26 cellular contexts compared by ENCODE assay signal in genomic region chrX:24428518-24428917, GRCh38. TPM values are rescaled to one million over a fixed set of nuclear protein-coding genes. Genes with fewer than 3 reads are reported as not detected.
A peak's percentile ranks its signal among the peaks of the same experiment; 100 is the strongest.
DNase-seq lines count a peak whose midpoint lies in the region; ATAC-seq, FAIRE-seq and TF ChIP-seq lines count a peak whose summit lies in the region.
"Had no signal": no experiment of that assay in that cellular context is flagged by ENCODE, and none has a peak within 500 bp of the region (broad histone marks: within the 10 kb centered on the region; RNA-seq: fewer than 3 reads in every experiment).

No MANE protein-coding gene starts in this region.

- peak; percentile 84 for FAIRE-seq in endothelial cell of umbilical vein (lab: Jason Lieb, UNC)
- FAIRE-seq: A204.1, GM19239, HepG2 had no signal

- TF ChIP-seq POLR2A in endothelial cell of umbilical vein (IDR thresholded peaks at IDR 0.05; ENCODE audit: low read depth, low read length), result no peak

- no peak for ATAC-seq in GM21723 (IDR thresholded peaks at IDR 0.05; ENCODE audit: unreplicated experiment)
- ATAC-seq in HG02938 (IDR thresholded peaks at IDR 0.05; ENCODE audit: unreplicated experiment), result no peak
- ATAC-seq: CD8-positive, alpha-beta T cell; HCT116; HepG2; Right ventricle myocardium inferior had no signal

- dilution Hi-C loops in endothelial cell of umbilical vein (cut with MboI; ENCODE audit: extremely low pct_ligation_motif_present, low sequenced_read_pairs), result no loop called here

- H3K9me3 Mint-ChIP-seq in activated CD4-positive, alpha-beta memory T cell treated with anti-CD3 and anti-CD28 coated beads for 36 hours, result no peaks in the 10 kb centered on the region
- H3K9me3 Mint-ChIP-seq: CD8-positive, alpha-beta T cell had no signal

- BruUV-seq in endothelial cell of umbilical vein (replicated peaks; lab: Mats Ljungman, UMichigan), result no TSS peak

- no peaks in the 10 kb centered on the region for H3K36me3 Mint-ChIP-seq in activated CD4-positive, alpha-beta memory T cell treated with anti-CD3 and anti-CD28 coated beads for 36 hours
- H3K36me3 Mint-ChIP-seq: CD8-positive, alpha-beta T cell had no signal

- no peaks in the 10 kb centered on the region for H3K9me1 ChIP-seq in endothelial cell of umbilical vein (replicated peaks; ENCODE audit: control insufficient read depth, extremely low read depth, insufficient read depth, low read length)

- H3K4me1 ChIP-seq in BLaER1, result 0 out of 2 replicates have a peak, but pooled peaks cover 6% of the 10 kb centered on the region
- H3K4me1 ChIP-seq in endothelial cell of umbilical vein (ENCODE audit: control insufficient read depth, extremely low read depth, insufficient read depth, low read length), result peaks cover 11% of the 10 kb centered on the region
- peaks cover 21% of the 10 kb centered on the region for H3K4me1 ChIP-seq in stomach smooth muscle (ENCODE audit: control insufficient read depth, insufficient read depth, low read length)
- H3K4me1 ChIP-seq: BE2C had no signal

- no peak overlapping the region for H3K4me3 Mint-ChIP-seq in activated CD4-positive, alpha-beta memory T cell treated with anti-CD3 and anti-CD28 coated beads for 36 hours
- H3K4me3 Mint-ChIP-seq: CD8-positive, alpha-beta T cell had no signal

- H3K9me3 ChIP-seq in BLaER1 (no peaks in the 10 kb centered on the region), endothelial cell of umbilical vein (replicated peaks; ENCODE audit: control insufficient read depth, insufficient read depth, low read length) (no peaks in the 10 kb centered on the region), stomach smooth muscle (ENCODE audit: control insufficient read depth in 2 of 2, low read length in 2 of 2) (no peaks in the 10 kb centered on the region)
- H3K9me3 ChIP-seq: BE2C, Peyer's patch had no signal

- intact Hi-C loops in endothelial cell of umbilical vein (cut with micrococcal nuclease), result no loop called here
- intact Hi-C loops in activated CD4-positive, alpha-beta memory T cell treated with anti-CD3 and anti-CD28 coated beads for 36 hours (cut with micrococcal nuclease), result no loop called here

- CTCF ChIA-PET in endothelial cell of umbilical vein (lab: Charles Lee), result no interaction called here
- CTCF ChIA-PET in activated CD4-positive, alpha-beta memory T cell treated with anti-CD3 and anti-CD28 coated beads for 36 hours (lab: Charles Lee), result no interaction called here

- no peak overlapping the region for H3K27ac Mint-ChIP-seq in activated CD4-positive, alpha-beta memory T cell treated with anti-CD3 and anti-CD28 coated beads for 36 hours
- H3K27ac Mint-ChIP-seq: CD8-positive, alpha-beta T cell had no signal

- no peaks in the 10 kb centered on the region for H4K20me1 ChIP-seq in BLaER1
- H4K20me1 ChIP-seq in endothelial cell of umbilical vein (replicated peaks; ENCODE audit: control insufficient read depth, extremely low read depth, insufficient read depth, low read length), result no peaks in the 10 kb centered on the region

- H3K27me3 Mint-ChIP-seq in activated CD4-positive, alpha-beta memory T cell treated with anti-CD3 and anti-CD28 coated beads for 36 hours, result no peaks in the 10 kb centered on the region

- peak overlapping the region; percentile 24; the same call in 1 of the 2 replicates for H3K4me2 ChIP-seq in BLaER1
- H3K4me2 ChIP-seq in endothelial cell of umbilical vein (ENCODE audit: insufficient read depth, low read length), result peak overlapping the region; percentile 36

- H3K9ac ChIP-seq in BLaER1, result no peak overlapping the region
- no peak overlapping the region for H3K9ac ChIP-seq in endothelial cell of umbilical vein (replicated peaks; ENCODE audit: extremely low read depth, insufficient read depth, low read length)
- H3K9ac ChIP-seq in stomach smooth muscle (ENCODE audit: low read length in 2 of 2), result no peak overlapping the region
- H3K9ac ChIP-seq: GM23248 had no signal

- DNase-seq in NOMO-1 treated with DMSO at 0.1 percent for 48 hours (lab: John Stamatoyannopoulos, UW; ENCODE audit: unreplicated experiment), result peak; percentile 59
- peak; percentile 55 for DNase-seq in endothelial cell of umbilical vein (ENCODE audit: low read depth, low spot score)
- no peak for DNase-seq in activated CD4-positive, alpha-beta memory T cell treated with anti-CD3 and anti-CD28 coated beads for 36 hours
- no peak for DNase-seq in H4 (ENCODE audit: low spot score)
- DNase-seq: BE2C; Calu3; CD8-positive, alpha-beta T cell; GF-D8; GM23248; KBM-7; NCI-H1417 treated with DMSO at 0.1 percent for 48 hours; NCI-H187 treated with DMSO at 0.1 percent for 48 hours; NCI-H2227 treated with DMSO at 0.1 percent for 48 hours; NCI-H510A treated with DMSO at 0.1 percent for 48 hours; NCI-H82; Peyer's patch had no signal

- no peaks in the 10 kb centered on the region for H3K79me2 ChIP-seq in endothelial cell of umbilical vein (ENCODE audit: control insufficient read depth, insufficient read depth, low read length)

- H3K27ac ChIP-seq in BLaER1 (no peak overlapping the region), endothelial cell of umbilical vein (ENCODE audit: insufficient read depth, low read depth, low read length) (no peak overlapping the region), stomach smooth muscle (ENCODE audit: low read length) (peak overlapping the region; percentile 70)
- H3K27ac ChIP-seq: GM23248, SK-N-MC had no signal

- no peak overlapping the region for H2AFZ ChIP-seq in endothelial cell of umbilical vein (ENCODE audit: low read depth, low read length)
- H2AFZ ChIP-seq: GM23248 had no signal

- no peaks in the 10 kb centered on the region for H3K4me1 Mint-ChIP-seq in activated CD4-positive, alpha-beta memory T cell treated with anti-CD3 and anti-CD28 coated beads for 36 hours (ENCODE audit: low read depth)

- no peaks in the 10 kb centered on the region for H3K27me3 ChIP-seq in BLaER1
- H3K27me3 ChIP-seq in endothelial cell of umbilical vein (ENCODE audit: control insufficient read depth in 2 of 2, insufficient read depth in 2 of 2, low read length in 2 of 2), result no peaks in the 10 kb centered on the region
- peaks cover 0 to 7% of the 10 kb centered on the region in 2 donors for H3K27me3 ChIP-seq in stomach smooth muscle (ENCODE audit: control insufficient read depth in 1 of 2, insufficient read depth in 2 of 2, low read length in 2 of 2)
- H3K27me3 ChIP-seq: BE2C, Peyer's patch had no signal

- POLR2A ChIA-PET in endothelial cell of umbilical vein (lab: Charles Lee), result no interaction called here
- POLR2A ChIA-PET in activated CD4-positive, alpha-beta memory T cell treated with anti-CD3 and anti-CD28 coated beads for 36 hours (lab: Charles Lee), result no interaction called here

- H3K36me3 ChIP-seq in BLaER1, result no peaks in the 10 kb centered on the region
- no peaks in the 10 kb centered on the region for H3K36me3 ChIP-seq in endothelial cell of umbilical vein (ENCODE audit: control insufficient read depth in 2 of 2, extremely low read depth in 1 of 2, insufficient read depth in 2 of 2, low read length in 2 of 2)
- no peaks in the 10 kb centered on the region for H3K36me3 ChIP-seq in stomach smooth muscle (ENCODE audit: control insufficient read depth in 2 of 2, insufficient read depth in 2 of 2, low read length in 2 of 2)
- H3K36me3 ChIP-seq: BE2C, Peyer's patch had no signal

- H3K4me3 ChIP-seq in BLaER1 (no peak overlapping the region), endothelial cell of umbilical vein (replicated peaks in 1 of 3; ENCODE audit: insufficient read depth in 1 of 3, low read depth in 1 of 3, low read length in 3 of 3) (no peak overlapping the region), stomach smooth muscle (ENCODE audit: low read length in 2 of 2) (no peak overlapping the region)
- H3K4me3 ChIP-seq: GM23248, Peyer's patch, SK-N-MC had no signal

- no peak for TF ChIP-seq CTCF in endothelial cell of umbilical vein (IDR thresholded peaks at IDR 0.05; ENCODE audit: extremely low read depth in 1 of 2, insufficient read depth in 1 of 2, low read depth in 1 of 2, low read length in 2 of 2)

TF ChIP-seq in endothelial cell of umbilical vein, 7 proteins besides CTCF, POLR2A, EP300 and RAD21:
- no peak for TF ChIP-seq GATA2 (IDR thresholded peaks at IDR 0.05; ENCODE audit: insufficient read depth, insufficient read length, low read depth, low read length)
- TF ChIP-seq EZH2 (IDR thresholded peaks at IDR 0.05; ENCODE audit: borderline replicate concordance, low read depth, low read length, severe bottlenecking), result no peak
- no peak for TF ChIP-seq MYC (IDR thresholded peaks at IDR 0.05; ENCODE audit: low read depth, low read length)
- TF ChIP-seq POLR2AphosphoS5 (IDR thresholded peaks at IDR 0.05; ENCODE audit: insufficient read depth, low read depth, low read length), result no peak
- TF ChIP-seq JUN (IDR thresholded peaks at IDR 0.05; ENCODE audit: borderline replicate concordance, insufficient read depth, insufficient read length, low read depth), result peak; percentile 58
- peak; percentile 45 for TF ChIP-seq FOS (IDR thresholded peaks at IDR 0.05; ENCODE audit: borderline replicate concordance, insufficient read depth, low read length)
- no peak for TF ChIP-seq MAX (IDR thresholded peaks at IDR 0.05; ENCODE audit: insufficient read depth, insufficient read length)

RNA-seq across cellular contexts. Expression of gene PDK3, which starts 36.6 kb away (rescaled TPM):
- 3.9 and 5.9 TPM in 2 replicates for total RNA-seq in endothelial cell of umbilical vein
- 2.6 and 3.0 TPM in 2 replicates for polyA plus RNA-seq in endothelial cell of umbilical vein
- 2.2 and 3.0 TPM in 2 replicates for polyA plus RNA-seq in endothelial cell of umbilical vein (2011; cell fraction: cytosol; rRNA removed)
- polyA plus RNA-seq in endothelial cell of umbilical vein (2011; cell fraction: nucleus; rRNA removed), result 2.6 TPM in 2 replicates
- polyA plus RNA-seq in endothelial cell of umbilical vein (2012), result 3.4 and 3.8 TPM in 2 replicates
- 6.2 and 6.8 TPM in 2 replicates for polyA minus RNA-seq in endothelial cell of umbilical vein
- 6.1 TPM for polyA minus RNA-seq in endothelial cell of umbilical vein (2011; cell fraction: cytosol; rRNA and poly(A)+ RNA removed)
- 3.6 and 7.4 TPM in 2 replicates for polyA minus RNA-seq in endothelial cell of umbilical vein (2011; cell fraction: nucleus; rRNA and poly(A)+ RNA removed)
- total RNA-seq in activated CD4-positive, alpha-beta memory T cell treated with anti-CD3 and anti-CD28 coated beads for 36 hours, result 10 to 100 TPM; 39.8 to 41.3 TPM
- total RNA-seq in H4 (2014; rRNA removed; shearing (Covaris generic)), result 20.5 and 27.9 TPM in 2 replicates

Comparison
In these comparisons a context has a peak if more than half of its experiments do, and no peak if none do; other contexts are left out.
1. DNase-seq: peak in NOMO-1 treated with DMSO at 0.1 percent for 48 hours (single experiment) and endothelial cell of umbilical vein (single experiment); none in activated CD4-positive, alpha-beta memory T cell treated with anti-CD3 and anti-CD28 coated beads for 36 hours (single experiment) and H4 (single experiment).